ENCODE assay signal across 27 cellular contexts in the genomic region with DNA sequence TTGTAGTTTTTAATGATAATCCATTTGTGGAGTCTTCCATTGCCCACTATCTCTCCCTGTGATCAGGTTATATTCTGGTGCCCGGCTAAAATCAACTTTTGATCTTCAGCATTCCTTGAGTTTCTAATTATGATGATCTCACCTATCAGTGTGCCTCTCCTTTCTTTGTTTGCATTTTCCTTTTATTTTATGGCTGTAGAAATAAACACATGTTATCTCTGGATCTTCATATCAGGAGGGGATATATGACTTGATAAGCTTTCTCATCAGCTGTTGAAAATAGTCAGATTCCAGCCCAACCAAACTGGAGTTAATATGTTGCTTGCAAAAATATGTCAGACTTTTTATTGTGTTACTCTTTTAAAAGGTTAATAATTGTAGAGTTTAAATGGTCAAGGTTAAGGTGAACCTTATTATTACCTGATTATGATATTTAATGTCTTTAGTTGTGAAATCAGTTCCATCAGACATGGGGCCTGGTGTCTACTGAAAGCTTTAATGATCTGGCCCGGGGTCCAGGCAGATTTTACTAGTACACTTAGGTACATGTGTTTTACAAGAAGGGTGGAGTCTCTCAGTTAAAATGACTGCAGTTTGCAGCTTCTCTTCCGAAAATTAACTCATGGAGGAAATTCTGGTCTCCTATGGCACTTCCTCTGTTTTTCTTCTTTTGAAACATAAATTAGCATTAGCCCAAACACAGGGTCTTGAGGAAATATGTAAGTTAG. TPM values are rescaled to one million over a fixed set of nuclear protein-coding genes. Genes with fewer than 3 reads are reported as not detected.
A peak's percentile ranks its signal among the peaks of the same experiment; 100 is the strongest.
DNase-seq lines count a peak whose midpoint lies in the region; ATAC-seq and TF ChIP-seq lines count a peak whose summit lies in the region.
"Had no signal": no experiment of that assay in that cellular context is flagged by ENCODE, and none has a peak within 500 bp of the region (broad histone marks: within the 10 kb centered on the region; RNA-seq: fewer than 3 reads in every experiment).

No MANE protein-coding gene starts in this region.

- peak; percentile 73 for ATAC-seq in left colon
- ATAC-seq: CD8-positive, alpha-beta T cell; GM12878 had no signal

- no peaks in the 10 kb centered on the region for H3K36me3 ChIP-seq in adipocyte (ENCODE audit: control insufficient read depth, insufficient read depth, low read length, severe bottlenecking)
- H3K36me3 ChIP-seq in vagina = no peaks in the 10 kb centered on the region
- no peaks in the 10 kb centered on the region for H3K36me3 ChIP-seq in BE2C
- H3K36me3 ChIP-seq: BLaER1 treated with 17β-estradiol and CSF1 and Interleukin-3, amounts not matched to agents 10 nM and 100 nM had no signal

- peak overlapping the region; percentile 68 for H3K9ac ChIP-seq in adipocyte (ENCODE audit: low read length)
- H3K9ac ChIP-seq: BLaER1 treated with 17β-estradiol and CSF1 and Interleukin-3, amounts not matched to agents 10 nM and 100 nM had no signal

- peaks cover 56% of the 10 kb centered on the region for H3K4me1 ChIP-seq in adipocyte (ENCODE audit: control insufficient read depth, insufficient read depth, low read length)
- H3K4me1 ChIP-seq in vagina = peaks cover 17% of the 10 kb centered on the region
- H3K4me1 ChIP-seq in BE2C = no peaks in the 10 kb centered on the region
- H3K4me1 ChIP-seq: BLaER1 treated with 17β-estradiol and CSF1 and Interleukin-3, amounts not matched to agents 10 nM and 100 nM had no signal

- TF ChIP-seq CTCF in LNCaP clone FGC (IDR thresholded peaks at IDR 0.05; ENCODE audit: control insufficient read depth, extremely low read depth, insufficient read depth) (no peak), vagina (IDR thresholded peaks at IDR 0.05) (no peak), BE2C (IDR thresholded peaks at IDR 0.05; ENCODE audit: low read depth, low read length) (no peak)

- intact Hi-C loops in left colon (cut with DNase I, micrococcal nuclease) = no loop called here
- intact Hi-C loops in vagina (cut with DNase I) = no loop called here
- intact Hi-C loops in activated T-helper 1 cell treated with anti-CD3 and anti-CD28 coated beads, Interleukin-12 subunit alpha, Interleukin-12 subunit beta, Interleukin-2, Interleukin-4 antibody, amounts not matched to agents 30 ng/mL and 10 ng/mL and 1 ng/mL, durations not matched to agents 14 hours and 24 hours and 36 hours (cut with micrococcal nuclease) = no loop called here

- H3K27me3 Mint-ChIP-seq in activated T-helper 1 cell treated with anti-CD3 and anti-CD28 coated beads, Interleukin-12 subunit alpha, Interleukin-12 subunit beta, Interleukin-2, Interleukin-4 antibody, amounts not matched to agents 30 ng/mL and 10 ng/mL and 1 ng/mL, durations not matched to agents 14 hours and 24 hours and 36 hours (ENCODE audit: insufficient read depth) = peaks cover 1% of the 10 kb centered on the region
- H3K27me3 Mint-ChIP-seq in activated CD4-positive, alpha-beta memory T cell treated with anti-CD3 and anti-CD28 coated beads, Interleukin-2, amount 10 ng/mL, durations not matched to agents 7 days and 5 days = no peaks in the 10 kb centered on the region

- DNase-seq in LNCaP clone FGC (ENCODE audit: low read depth) (peak; percentile 63), adipocyte (ENCODE audit: low read depth) (no peak), left colon (no peak), vagina (ENCODE audit: extremely low spot score in 2 of 2) (no peak), GOT3 (lab: John Stamatoyannopoulos, UW) (no peak), BE2C (no peak)
- DNase-seq in activated T-helper 1 cell treated with anti-CD3 and anti-CD28 coated beads, Interleukin-12 subunit alpha, Interleukin-12 subunit beta, Interleukin-2, Interleukin-4 antibody, amounts not matched to agents 30 ng/mL and 10 ng/mL and 1 ng/mL, durations not matched to agents 14 hours and 24 hours and 36 hours (ENCODE audit: low spot score) = no peak
- DNase-seq in activated CD4-positive, alpha-beta memory T cell treated with anti-CD3 and anti-CD28 coated beads, Interleukin-2, amount 10 ng/mL, durations not matched to agents 7 days and 5 days = no peak
- DNase-seq: 8988T; ACHN; CD4-positive, alpha-beta T cell; CD8-positive, alpha-beta T cell; DMS 273 treated with DMSO at 0.1 percent for 48 hours; DMS153; DMS53; DMS79; DND-41; EL; GDM1 had no signal

- no peaks in the 10 kb centered on the region for H3K27me3 ChIP-seq in adipocyte (replicated peaks; ENCODE audit: control insufficient read depth, insufficient read depth, low read length)
- no peaks in the 10 kb centered on the region for H3K27me3 ChIP-seq in vagina
- no peaks in the 10 kb centered on the region for H3K27me3 ChIP-seq in BE2C
- H3K27me3 ChIP-seq: BLaER1 treated with 17β-estradiol and CSF1 and Interleukin-3, amounts not matched to agents 10 nM and 100 nM had no signal

- no peaks in the 10 kb centered on the region for H3K4me1 Mint-ChIP-seq in activated T-helper 1 cell treated with anti-CD3 and anti-CD28 coated beads, Interleukin-12 subunit alpha, Interleukin-12 subunit beta, Interleukin-2, Interleukin-4 antibody, amounts not matched to agents 30 ng/mL and 10 ng/mL and 1 ng/mL, durations not matched to agents 14 hours and 24 hours and 36 hours (ENCODE audit: low read depth)
- H3K4me1 Mint-ChIP-seq in activated CD4-positive, alpha-beta memory T cell treated with anti-CD3 and anti-CD28 coated beads, Interleukin-2, amount 10 ng/mL, durations not matched to agents 7 days and 5 days = no peaks in the 10 kb centered on the region

- H3K9me3 ChIP-seq in adipocyte (ENCODE audit: control insufficient read depth, low read length) (peaks cover 4% of the 10 kb centered on the region), vagina (no peaks in the 10 kb centered on the region), BE2C (no peaks in the 10 kb centered on the region)

- H3K36me3 Mint-ChIP-seq in activated T-helper 1 cell treated with anti-CD3 and anti-CD28 coated beads, Interleukin-12 subunit alpha, Interleukin-12 subunit beta, Interleukin-2, Interleukin-4 antibody, amounts not matched to agents 30 ng/mL and 10 ng/mL and 1 ng/mL, durations not matched to agents 14 hours and 24 hours and 36 hours (ENCODE audit: low read depth) = no peaks in the 10 kb centered on the region
- no peaks in the 10 kb centered on the region for H3K36me3 Mint-ChIP-seq in activated CD4-positive, alpha-beta memory T cell treated with anti-CD3 and anti-CD28 coated beads, Interleukin-2, amount 10 ng/mL, durations not matched to agents 7 days and 5 days (ENCODE audit: low read depth)
- H3K36me3 Mint-ChIP-seq: CD8-positive, alpha-beta T cell had no signal

- H3K27ac ChIP-seq in vagina = peak overlapping the region; percentile 20
- H3K27ac ChIP-seq: BLaER1 treated with 17β-estradiol and CSF1 and Interleukin-3, amounts not matched to agents 10 nM and 100 nM; C4-2B had no signal

- CTCF ChIA-PET in activated CD4-positive, alpha-beta memory T cell treated with anti-CD3 and anti-CD28 coated beads, Interleukin-2, amount 10 ng/mL, durations not matched to agents 7 days and 5 days (lab: Charles Lee) = no interaction called here

- H3K9me3 Mint-ChIP-seq in activated T-helper 1 cell treated with anti-CD3 and anti-CD28 coated beads, Interleukin-12 subunit alpha, Interleukin-12 subunit beta, Interleukin-2, Interleukin-4 antibody, amounts not matched to agents 30 ng/mL and 10 ng/mL and 1 ng/mL, durations not matched to agents 14 hours and 24 hours and 36 hours = no peaks in the 10 kb centered on the region
- H3K9me3 Mint-ChIP-seq in activated CD4-positive, alpha-beta memory T cell treated with anti-CD3 and anti-CD28 coated beads, Interleukin-2, amount 10 ng/mL, durations not matched to agents 7 days and 5 days = peaks cover 2% of the 10 kb centered on the region

- H3K4me3 ChIP-seq in LNCaP clone FGC (ENCODE audit: low read depth, low read length) (no peak overlapping the region), adipocyte (ENCODE audit: low read length) (no peak overlapping the region), vagina (no peak overlapping the region), BE2C (ENCODE audit: low read depth, low read length) (no peak overlapping the region)
- H3K4me3 ChIP-seq: BLaER1 treated with 17β-estradiol and CSF1 and Interleukin-3, amounts not matched to agents 10 nM and 100 nM; GM12878 had no signal

- POLR2A ChIA-PET in activated CD4-positive, alpha-beta memory T cell treated with anti-CD3 and anti-CD28 coated beads, Interleukin-2, amount 10 ng/mL, durations not matched to agents 7 days and 5 days (lab: Charles Lee) = no interaction called here

- no peak overlapping the region for H3K4me3 Mint-ChIP-seq in activated T-helper 1 cell treated with anti-CD3 and anti-CD28 coated beads, Interleukin-12 subunit alpha, Interleukin-12 subunit beta, Interleukin-2, Interleukin-4 antibody, amounts not matched to agents 30 ng/mL and 10 ng/mL and 1 ng/mL, durations not matched to agents 14 hours and 24 hours and 36 hours
- H3K4me3 Mint-ChIP-seq in activated CD4-positive, alpha-beta memory T cell treated with anti-CD3 and anti-CD28 coated beads, Interleukin-2, amount 10 ng/mL, durations not matched to agents 7 days and 5 days = no peak overlapping the region
- H3K4me3 Mint-ChIP-seq: CD4-positive, alpha-beta T cell; CD8-positive, alpha-beta T cell had no signal

- TF ChIP-seq POLR2A in vagina (IDR thresholded peaks at IDR 0.05) = no peak

- H3K27ac Mint-ChIP-seq in activated T-helper 1 cell treated with anti-CD3 and anti-CD28 coated beads, Interleukin-12 subunit alpha, Interleukin-12 subunit beta, Interleukin-2, Interleukin-4 antibody, amounts not matched to agents 30 ng/mL and 10 ng/mL and 1 ng/mL, durations not matched to agents 14 hours and 24 hours and 36 hours = no peak overlapping the region
- no peak overlapping the region for H3K27ac Mint-ChIP-seq in activated CD4-positive, alpha-beta memory T cell treated with anti-CD3 and anti-CD28 coated beads, Interleukin-2, amount 10 ng/mL, durations not matched to agents 7 days and 5 days
- H3K27ac Mint-ChIP-seq: CD4-positive, alpha-beta T cell; CD8-positive, alpha-beta T cell had no signal

RNA-seq across cellular contexts. Expression of a gene that starts 12.8 kb away (rescaled TPM):
- total RNA-seq in left colon (not detected), vagina (not detected)
- not detected in 2 replicates for total RNA-seq in activated T-helper 1 cell treated with anti-CD3 and anti-CD28 coated beads, Interleukin-12 subunit alpha, Interleukin-12 subunit beta, Interleukin-2, Interleukin-4 antibody, amounts not matched to agents 30 ng/mL and 10 ng/mL and 1 ng/mL, durations not matched to agents 14 hours and 24 hours and 36 hours
- not detected for total RNA-seq in activated CD4-positive, alpha-beta memory T cell treated with anti-CD3 and anti-CD28 coated beads, Interleukin-2, amount 10 ng/mL, durations not matched to agents 7 days and 5 days
- not detected for polyA plus RNA-seq in BE2C (2012; ENCODE audit: insufficient read depth, insufficient read length, low read depth)
- total RNA-seq: A673; CD4-positive, alpha-beta T cell; CD8-positive, alpha-beta T cell; Daoy; G401; GM12878 had no signal
- polyA plus RNA-seq: AG04450, BJ, GM12878 had no signal

RNA-seq across cellular contexts. Expression of a gene that starts 19.3 kb away (rescaled TPM):
- total RNA-seq in left colon (not detected), vagina (not detected)
- not detected in 2 replicates for total RNA-seq in activated T-helper 1 cell treated with anti-CD3 and anti-CD28 coated beads, Interleukin-12 subunit alpha, Interleukin-12 subunit beta, Interleukin-2, Interleukin-4 antibody, amounts not matched to agents 30 ng/mL and 10 ng/mL and 1 ng/mL, durations not matched to agents 14 hours and 24 hours and 36 hours
- not detected for total RNA-seq in activated CD4-positive, alpha-beta memory T cell treated with anti-CD3 and anti-CD28 coated beads, Interleukin-2, amount 10 ng/mL, durations not matched to agents 7 days and 5 days
- polyA plus RNA-seq in BE2C (2012; ENCODE audit: insufficient read depth, insufficient read length, low read depth) = not detected
- total RNA-seq: A673; CD4-positive, alpha-beta T cell; CD8-positive, alpha-beta T cell; Daoy; G401; GM12878 had no signal
- polyA plus RNA-seq: AG04450, BJ, GM12878 had no signal

RNA-seq across cellular contexts. Expression of a gene that starts 50.1 kb away (rescaled TPM):
- total RNA-seq in left colon (not detected), vagina (not detected)
- total RNA-seq in activated T-helper 1 cell treated with anti-CD3 and anti-CD28 coated beads, Interleukin-12 subunit alpha, Interleukin-12 subunit beta, Interleukin-2, Interleukin-4 antibody, amounts not matched to agents 30 ng/mL and 10 ng/mL and 1 ng/mL, durations not matched to agents 14 hours and 24 hours and 36 hours = not detected in 2 replicates
- not detected for total RNA-seq in activated CD4-positive, alpha-beta memory T cell treated with anti-CD3 and anti-CD28 coated beads, Interleukin-2, amount 10 ng/mL, durations not matched to agents 7 days and 5 days
- polyA plus RNA-seq in BE2C (2012; ENCODE audit: insufficient read depth, insufficient read length, low read depth) = not detected
- total RNA-seq: A673; CD4-positive, alpha-beta T cell; CD8-positive, alpha-beta T cell; Daoy; G401; GM12878 had no signal
- polyA plus RNA-seq: AG04450, BJ, GM12878 had no signal

RNA-seq across cellular contexts. Expression of a gene that starts 54.1 kb away (rescaled TPM):
- 10 to 100 TPM; 65.7 to 89.0 TPM for total RNA-seq in left colon
- total RNA-seq in vagina = 8.8 TPM
- total RNA-seq in activated T-helper 1 cell treated with anti-CD3 and anti-CD28 coated beads, Interleukin-12 subunit alpha, Interleukin-12 subunit beta, Interleukin-2, Interleukin-4 antibody, amounts not matched to agents 30 ng/mL and 10 ng/mL and 1 ng/mL, durations not matched to agents 14 hours and 24 hours and 36 hours = not detected in 2 replicates
- not detected for total RNA-seq in activated CD4-positive, alpha-beta memory T cell treated with anti-CD3 and anti-CD28 coated beads, Interleukin-2, amount 10 ng/mL, durations not matched to agents 7 days and 5 days
- not detected for polyA plus RNA-seq in BE2C (2012; ENCODE audit: insufficient read depth, insufficient read length, low read depth)
- total RNA-seq: A673; CD4-positive, alpha-beta T cell; CD8-positive, alpha-beta T cell; Daoy; G401; GM12878 had no signal
- polyA plus RNA-seq: AG04450, BJ, GM12878 had no signal
